ENCODE assay signal across 1 cellular context in the genomic region with DNA sequence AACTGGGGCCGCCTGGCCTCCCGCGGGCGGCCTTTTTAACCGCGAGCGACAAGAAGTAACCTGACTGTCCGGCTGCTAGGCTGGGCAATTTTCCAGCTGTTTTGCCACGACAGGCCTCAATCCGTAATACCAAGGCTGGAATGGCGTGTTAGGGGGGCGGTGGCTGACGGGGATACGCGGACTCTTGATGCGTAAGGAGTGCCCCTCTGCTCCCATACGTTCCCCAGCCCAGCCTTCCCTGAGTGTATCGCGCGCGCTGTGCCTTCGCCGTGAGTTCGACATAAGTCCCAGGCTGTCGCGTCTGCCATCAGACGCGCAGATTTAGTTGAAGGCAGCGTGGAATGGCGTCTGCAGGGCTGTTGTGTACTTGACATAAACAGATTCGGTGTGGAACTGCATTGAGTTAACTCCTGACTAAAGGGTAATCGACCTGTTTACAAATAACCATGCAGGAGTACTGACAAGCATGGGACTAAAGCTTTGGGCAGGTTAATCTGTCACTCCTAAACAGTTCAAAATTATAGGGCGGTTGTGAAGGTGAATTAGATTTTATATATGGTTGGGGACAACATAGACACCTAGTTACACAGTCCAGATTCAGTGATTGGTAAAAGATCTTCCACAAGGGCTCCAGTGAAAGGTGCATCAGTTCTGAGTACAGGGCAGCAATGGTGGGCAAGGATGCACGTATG.
TF ChIP-seq lines count a peak whose summit lies in the region.

No MANE protein-coding gene starts in this region.

TF ChIP-seq in HepG2, 621 proteins besides CTCF, POLR2A, EP300 and RAD21 (continued from another document):
- TF ChIP-seq ZBTB21 (CRISPR knock-in tag; IDR thresholded peaks at IDR 0.05) (no peak), ZNF160 (CRISPR knock-in tag; IDR thresholded peaks at IDR 0.05) (no peak; the same call in 1 of the 2 replicates), IKZF1 (IDR thresholded peaks at IDR 0.05) (no peak), FOSL2 (CRISPR knock-in tag; IDR thresholded peaks at IDR 0.05) (no peak), ZNF883 (CRISPR knock-in tag; IDR thresholded peaks at IDR 0.05; ENCODE audit: not compliant biosample characterization) (peak; percentile 13), PRDM15 (CRISPR knock-in tag; IDR thresholded peaks at IDR 0.05) (no peak), ZNF235 (CRISPR knock-in tag; IDR thresholded peaks at IDR 0.05; ENCODE audit: borderline replicate concordance) (peak; percentile 33; the same call in 1 of the 2 replicates), SRY (CRISPR knock-in tag; IDR thresholded peaks at IDR 0.05) (peak; percentile 76; the same call in 1 of the 2 replicates), KMT2A (CRISPR knock-in tag; IDR thresholded peaks at IDR 0.05) (no peak), CEBPG (CRISPR knock-in tag; IDR thresholded peaks at IDR 0.05) (no peak), ZKSCAN1 (IDR thresholded peaks at IDR 0.05; ENCODE audit: low read length) (no peak), ATRX (CRISPR knock-in tag; IDR thresholded peaks at IDR 0.05; ENCODE audit: borderline replicate concordance) (no peak), SIX4 (CRISPR knock-in tag; IDR thresholded peaks at IDR 0.05) (no peak), NFE2L1 (CRISPR knock-in tag; IDR thresholded peaks at IDR 0.05; ENCODE audit: borderline replicate concordance) (no peak), NR2F6 (IDR thresholded peaks at IDR 0.05) (0 out of 2 replicates have a peak, but pooled peaks have one; percentile 5), NR2F6 (CRISPR knock-in tag; IDR thresholded peaks at IDR 0.05) (no peak), AKAP8 (CRISPR knock-in tag; IDR thresholded peaks at IDR 0.05) (0 out of 2 replicates have a peak, but pooled peaks have one; percentile 20), ZNF713 (CRISPR knock-in tag; IDR thresholded peaks at IDR 0.05) (0 out of 2 replicates have a peak, but pooled peaks have one; percentile 9), ZNF788 (CRISPR knock-in tag; IDR thresholded peaks at IDR 0.05; ENCODE audit: borderline replicate concordance) (peak; percentile 33; the same call in 1 of the 2 replicates)
- TF ChIP-seq, protein P1, sequence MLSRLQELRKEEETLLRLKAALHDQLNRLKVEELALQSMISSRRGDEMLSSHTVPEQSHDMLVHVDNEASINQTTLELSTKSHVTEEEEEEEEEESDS (CRISPR knock-in tag; IDR thresholded peaks at IDR 0.05; ENCODE audit: borderline replicate concordance), result no peak
- TF ChIP-seq, protein P2, sequence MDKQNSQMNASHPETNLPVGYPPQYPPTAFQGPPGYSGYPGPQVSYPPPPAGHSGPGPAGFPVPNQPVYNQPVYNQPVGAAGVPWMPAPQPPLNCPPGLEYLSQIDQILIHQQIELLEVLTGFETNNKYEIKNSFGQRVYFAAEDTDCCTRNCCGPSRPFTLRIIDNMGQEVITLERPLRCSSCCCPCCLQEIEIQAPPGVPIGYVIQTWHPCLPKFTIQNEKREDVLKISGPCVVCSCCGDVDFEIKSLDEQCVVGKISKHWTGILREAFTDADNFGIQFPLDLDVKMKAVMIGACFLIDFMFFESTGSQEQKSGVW (CRISPR knock-in tag; IDR thresholded peaks at IDR 0.05; ENCODE audit: borderline replicate concordance), result no peak
- TF ChIP-seq, protein P3, sequence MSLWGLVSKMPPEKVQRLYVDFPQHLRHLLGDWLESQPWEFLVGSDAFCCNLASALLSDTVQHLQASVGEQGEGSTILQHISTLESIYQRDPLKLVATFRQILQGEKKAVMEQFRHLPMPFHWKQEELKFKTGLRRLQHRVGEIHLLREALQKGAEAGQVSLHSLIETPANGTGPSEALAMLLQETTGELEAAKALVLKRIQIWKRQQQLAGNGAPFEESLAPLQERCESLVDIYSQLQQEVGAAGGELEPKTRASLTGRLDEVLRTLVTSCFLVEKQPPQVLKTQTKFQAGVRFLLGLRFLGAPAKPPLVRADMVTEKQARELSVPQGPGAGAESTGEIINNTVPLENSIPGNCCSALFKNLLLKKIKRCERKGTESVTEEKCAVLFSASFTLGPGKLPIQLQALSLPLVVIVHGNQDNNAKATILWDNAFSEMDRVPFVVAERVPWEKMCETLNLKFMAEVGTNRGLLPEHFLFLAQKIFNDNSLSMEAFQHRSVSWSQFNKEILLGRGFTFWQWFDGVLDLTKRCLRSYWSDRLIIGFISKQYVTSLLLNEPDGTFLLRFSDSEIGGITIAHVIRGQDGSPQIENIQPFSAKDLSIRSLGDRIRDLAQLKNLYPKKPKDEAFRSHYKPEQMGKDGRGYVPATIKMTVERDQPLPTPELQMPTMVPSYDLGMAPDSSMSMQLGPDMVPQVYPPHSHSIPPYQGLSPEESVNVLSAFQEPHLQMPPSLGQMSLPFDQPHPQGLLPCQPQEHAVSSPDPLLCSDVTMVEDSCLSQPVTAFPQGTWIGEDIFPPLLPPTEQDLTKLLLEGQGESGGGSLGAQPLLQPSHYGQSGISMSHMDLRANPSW (CRISPR knock-in tag; IDR thresholded peaks at IDR 0.05; ENCODE audit: borderline replicate concordance), result no peak; the same call in 1 of the 2 replicates
